9 cellular contexts compared by ENCODE assay signal in the genomic region with DNA sequence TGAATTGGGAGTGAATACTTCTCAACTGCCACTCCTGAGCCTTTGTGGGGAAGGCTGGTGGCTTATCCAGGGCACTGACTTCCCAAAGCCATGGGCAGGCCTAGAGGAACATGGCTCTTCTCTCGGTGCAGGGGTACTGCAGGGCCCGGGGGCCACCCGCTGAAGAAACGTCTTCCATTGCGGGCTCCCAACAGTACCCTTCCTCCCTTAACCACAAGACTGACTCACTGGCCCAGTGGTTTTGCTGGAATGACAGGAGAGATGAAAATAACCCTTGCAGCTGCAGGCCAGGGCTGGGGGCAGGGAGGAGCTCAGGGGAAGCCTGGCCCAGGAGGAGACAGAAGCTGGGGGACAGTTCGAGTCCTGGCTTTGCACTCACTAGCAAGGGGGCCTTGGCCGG. TPM values are rescaled to one million over a fixed set of nuclear protein-coding genes. Genes with fewer than 3 reads are reported as not detected.
A peak's percentile ranks its signal among the peaks of the same experiment; 100 is the strongest.
DNase-seq lines count a peak whose midpoint lies in the region; ATAC-seq and TF ChIP-seq lines count a peak whose summit lies in the region.
"Had no signal": no experiment of that assay in that cellular context is flagged by ENCODE, and none has a peak within 500 bp of the region (broad histone marks: within the 10 kb centered on the region; RNA-seq: fewer than 3 reads in every experiment).

No MANE protein-coding gene starts in this region.

- CTCF ChIA-PET in AG04450 (lab: Charles Lee) = no interaction called here

- no peaks in the 10 kb centered on the region for H3K27me3 ChIP-seq in AG04450 (ENCODE audit: control insufficient read depth, insufficient read depth, low read length)

- no peak for TF ChIP-seq CTCF in AG04450 (IDR thresholded peaks at IDR 0.05; ENCODE audit: low read depth, low read length)

- POLR2A ChIA-PET in AG04450 (lab: Yijun Ruan, JAX) = interaction anchor here (0.6 to 6.9 kb wide), 17 partner anchors 10 to 166 kb away, joined by 3 to 88 read pairs (median 3); a partner anchor contains a TSS

- H3K4me3 ChIP-seq in AG04450 (ENCODE audit: low read depth, low read length) = peak overlapping the region; percentile 32; the same call in 1 of the 2 replicates

- ATAC-seq in GM19455 (IDR thresholded peaks at IDR 0.05; ENCODE audit: unreplicated experiment) (no peak), HG03139 (IDR thresholded peaks at IDR 0.05; ENCODE audit: unreplicated experiment) (no peak), HG03095 (IDR thresholded peaks at IDR 0.05; ENCODE audit: unreplicated experiment) (no peak)

- H3K36me3 ChIP-seq in KOPT-K1 (ENCODE audit: insufficient read depth, low read length) = peaks cover 56% of the 10 kb centered on the region

- H3K27ac ChIP-seq in AG04450 (ENCODE audit: low read depth, low read length) = peak overlapping the region; percentile 99
- H3K27ac ChIP-seq in KOPT-K1 (ENCODE audit: low read depth, low read length, poor library complexity, severe bottlenecking) = peak overlapping the region; percentile 19
- H3K27ac ChIP-seq: parathyroid adenoma had no signal

- DNase-seq in AG04450 (ENCODE audit: low read depth, low spot score) (peak; percentile 94), amniotic epithelial cell (ENCODE audit: low read depth) (peak; percentile 97), kidney glomerular epithelial cell (lab: John Stamatoyannopoulos, UW) (peak; percentile 92), NCI-H2029 treated with DMSO at 0.1 percent for 48 hours (lab: John Stamatoyannopoulos, UW) (no peak)

- H3K9me3 ChIP-seq in AG04450 (ENCODE audit: control insufficient read depth, insufficient read depth, low read length) (peaks cover 5% of the 10 kb centered on the region; the same call in 1 of the 2 replicates), KOPT-K1 (ENCODE audit: insufficient read depth, low read length, poor library complexity, severe bottlenecking) (no peaks in the 10 kb centered on the region)

RNA-seq across cellular contexts. Expression of a gene that starts 13.5 kb away (rescaled TPM):
- 157 and 168 TPM in 2 replicates for polyA plus RNA-seq in AG04450 (2011; rRNA removed)
- polyA minus RNA-seq in AG04450 (2011; rRNA and poly(A)+ RNA removed) = 88.0 and 98.3 TPM in 2 replicates

RNA-seq across cellular contexts. Expression of a gene that starts 38.9 kb away (rescaled TPM):
- polyA plus RNA-seq in AG04450 (2011; rRNA removed) = 2.4 and 3.3 TPM in 2 replicates
- 3.7 and 5.1 TPM in 2 replicates for polyA minus RNA-seq in AG04450 (2011; rRNA and poly(A)+ RNA removed)
